8 cellular contexts compared by ENCODE assay signal in the genomic region with DNA sequence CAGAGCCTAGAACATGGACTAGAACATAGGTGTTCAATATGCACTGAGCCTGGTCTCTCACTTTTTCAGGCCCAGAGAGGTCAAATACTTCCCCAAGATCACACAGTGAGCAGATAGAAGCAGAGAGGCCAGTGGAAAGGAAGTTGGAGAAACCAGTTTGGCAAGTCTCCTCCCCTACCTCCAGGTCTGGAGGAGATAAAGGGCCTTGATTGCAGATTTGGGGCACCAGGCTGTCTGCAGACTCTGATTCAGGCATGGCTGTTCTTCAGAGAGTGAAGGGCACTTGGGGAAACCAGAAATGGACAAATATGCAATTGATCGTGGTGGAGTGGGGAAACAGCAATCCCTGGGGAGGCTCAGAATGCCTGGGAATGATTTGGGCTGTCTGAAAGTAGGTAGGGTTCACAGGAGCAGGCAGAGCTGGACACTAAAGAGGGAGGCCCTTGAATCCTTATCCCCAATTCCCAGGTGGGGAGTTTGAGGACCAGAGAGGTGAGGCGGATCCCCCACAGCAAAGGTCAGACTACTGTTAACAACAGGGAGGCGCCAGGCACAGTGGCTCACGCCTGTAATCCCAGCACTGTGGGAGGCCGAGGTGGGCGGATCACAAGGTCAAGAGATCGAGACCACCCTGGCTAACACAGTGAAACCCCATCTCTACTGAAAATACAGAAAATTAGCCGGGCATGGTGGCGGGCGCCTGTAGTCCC. TPM values are rescaled to one million over a fixed set of nuclear protein-coding genes. Genes with fewer than 3 reads are reported as not detected.
DNase-seq lines count a peak whose midpoint lies in the region; ATAC-seq and TF ChIP-seq lines count a peak whose summit lies in the region.

No MANE protein-coding gene starts in this region.

- ATAC-seq in HG03378 (IDR thresholded peaks at IDR 0.05; ENCODE audit: unreplicated experiment) (no peak), GM19035 (IDR thresholded peaks at IDR 0.05; ENCODE audit: unreplicated experiment) (no peak)

- CTCF ChIA-PET in AG04449 (lab: Yijun Ruan, JAX) = interaction anchor here (1.1 to 2.5 kb wide), 3 partner anchors 17 to 30 kb away, joined by 3 to 8 read pairs (median 4); no protein-coding TSS in a partner anchor

- peak overlapping the region; percentile 17 to 95 (median 88) for H3K4me3 Mint-ChIP-seq in brain

- POLR2A ChIA-PET in AG04449 (lab: Yijun Ruan, JAX) = no interaction called here

- H3K36me3 ChIP-seq in HUES48 (ENCODE audit: control insufficient read depth, insufficient read depth, low read length) = peaks cover 31% of the 10 kb centered on the region

- H3K27ac Mint-ChIP-seq in brain = peak overlapping the region in 4 of 5 experiments; percentile 5 to 91 (median 67)

- peak overlapping the region; percentile 2 for H3K4me3 ChIP-seq in AG04449 (ENCODE audit: low read depth, low read length)
- no peak overlapping the region; the same call in 1 of the 2 replicates for H3K4me3 ChIP-seq in HUES48 (ENCODE audit: low read depth, low read length)

- H3K9me3 Mint-ChIP-seq in brain = no peaks in the 10 kb centered on the region

- no peak for TF ChIP-seq CTCF in AG04449 (IDR thresholded peaks at IDR 0.05; ENCODE audit: insufficient read depth, low read length, missing control alignments)
- TF ChIP-seq CTCF in brain (conservative IDR thresholded peaks at IDR 0.05) = no peak

- 0 out of 2 replicates have a peak, but pooled peaks cover 3% of the 10 kb centered on the region for H3K27me3 ChIP-seq in HUES48 (ENCODE audit: control insufficient read depth, insufficient read depth, low read length)

- peaks cover 21% of the 10 kb centered on the region for H3K36me3 Mint-ChIP-seq in brain

- H3K4me1 Mint-ChIP-seq in brain = peaks cover 68% of the 10 kb centered on the region

- no peaks in the 10 kb centered on the region for H3K9me3 ChIP-seq in HUES48 (ENCODE audit: control insufficient read depth, insufficient read depth, low read length)

- H3K27ac ChIP-seq in HUES48 (ENCODE audit: low read depth, low read length) = peak overlapping the region; percentile 5

- DNase-seq in AG04449 (ENCODE audit: low read depth, low spot score) (no peak), mucosa of gallbladder (ENCODE audit: low spot score) (peak; percentile 54), NCI-H2107 treated with DMSO at 0.1 percent for 48 hours (lab: John Stamatoyannopoulos, UW; ENCODE audit: unreplicated experiment) (no peak), D341Med (ENCODE audit: low spot score) (no peak)

- peaks cover 4% of the 10 kb centered on the region for H3K27me3 Mint-ChIP-seq in brain

- peaks cover 37% of the 10 kb centered on the region for H3K4me1 ChIP-seq in HUES48 (ENCODE audit: control insufficient read depth, insufficient read depth, low read length)

- H3K9ac ChIP-seq in HUES48 (ENCODE audit: low read depth, low read length) = no peak overlapping the region

RNA-seq across cellular contexts. Expression of gene PEDS1, which starts 2.3 kb away (rescaled TPM):
- polyA plus RNA-seq in brain (ENCODE audit: insufficient read depth, low read depth, low replicate concordance) = 45.1 TPM
- total RNA-seq in mucosa of gallbladder = 28.6 TPM

RNA-seq across cellular contexts. Expression of gene UBE2V1, which starts 38.2 kb away (rescaled TPM):
- polyA plus RNA-seq in brain (ENCODE audit: insufficient read depth, low read depth, low replicate concordance) = 166 TPM
- 82.6 TPM for total RNA-seq in mucosa of gallbladder

RNA-seq across cellular contexts. Expression of gene CEBPB, which starts 39.4 kb away (rescaled TPM):
- polyA plus RNA-seq in brain (ENCODE audit: insufficient read depth, low read depth, low replicate concordance) = 17.1 TPM
- 87.4 TPM for total RNA-seq in mucosa of gallbladder
